Comparison of ENCODE assay signal across 20 cellular contexts in genomic region chr9:91039835-91040140, GRCh38.
"Had no signal": no experiment of that assay in that cellular context is flagged by ENCODE, and none has a peak within 500 bp of the region (broad histone marks: within the 10 kb centered on the region; RNA-seq: fewer than 3 reads in every experiment).

No MANE protein-coding gene starts in this region.

- H3K9me3 Mint-ChIP-seq: activated T-helper 17 cell treated with anti-CD3 and anti-CD28 coated beads, Interleukin-2, amount 50 U/mL, for 72 hours; T-helper 2 cell treated with Interferon-gamma antibody and Interleukin-4, amounts not matched to agents 5 μg/mL and 100 μg/mL, for 36 hours; WTC11 had no signal

- H3K27ac Mint-ChIP-seq: activated T-helper 17 cell treated with anti-CD3 and anti-CD28 coated beads, Interleukin-2, amount 50 U/mL, for 72 hours; progenitor cell of endocrine pancreas; T-helper 2 cell treated with Interferon-gamma antibody and Interleukin-4, amounts not matched to agents 5 μg/mL and 100 μg/mL, for 36 hours; WTC11 had no signal

- H3K4me3 Mint-ChIP-seq: T-helper 2 cell treated with Interferon-gamma antibody and Interleukin-4, amounts not matched to agents 5 μg/mL and 100 μg/mL, for 36 hours; WTC11 had no signal

- H3K36me3 Mint-ChIP-seq: WTC11 had no signal

- ATAC-seq: activated T-helper 17 cell treated with anti-CD3 and anti-CD28 coated beads, Interleukin-2, amount 50 U/mL, for 72 hours; foreskin keratinocyte; left lung; right cardiac atrium; WTC11 had no signal

- H3K27ac ChIP-seq: brain microvascular endothelial cell, colonic mucosa, foreskin keratinocyte, left lung, SK-N-MC had no signal

- DNase-seq: activated CD4-positive, alpha-beta T cell treated with anti-CD3 and anti-CD28 coated beads for 4 hours; activated naive CD4-positive, alpha-beta T cell treated with Interleukin-2 at 50 U/mL for 16 hours; aorta; brain microvascular endothelial cell; central memory CD4-positive, alpha-beta T cell; colonic mucosa; foreskin keratinocyte; glutamatergic neuron; left lung; midbrain; small intestine; stimulated activated CD4-positive, alpha-beta T cell treated with anti-CD3 and anti-CD28 coated beads, Interleukin-15, amount 100 ng/mL, for 24 hours; stimulated activated CD4-positive, alpha-beta T cell treated with anti-CD3 and anti-CD28 coated beads, Interleukin-2, amount 100 ng/mL, for 48 hours had no signal

- H3K4me3 ChIP-seq: colonic mucosa, left lung, SK-N-MC had no signal

- H3K36me3 ChIP-seq: brain microvascular endothelial cell, colonic mucosa, left lung had no signal

- H3K27me3 ChIP-seq: brain microvascular endothelial cell, colonic mucosa, foreskin keratinocyte, left lung had no signal

- FAIRE-seq: small intestine, TTC549 had no signal

- H3K4me1 ChIP-seq: foreskin keratinocyte had no signal

- H3K9me3 ChIP-seq: colonic mucosa, left lung had no signal
